ENCODE assay signal across 10 cellular contexts in genomic region chr22:42635531-42635930, GRCh38. TPM values are rescaled to one million over a fixed set of nuclear protein-coding genes. Genes with fewer than 3 reads are reported as not detected.
A peak's percentile ranks its signal among the peaks of the same experiment; 100 is the strongest.
DNase-seq lines count a peak whose midpoint lies in the region; ATAC-seq and TF ChIP-seq lines count a peak whose summit lies in the region.
"Had no signal": no experiment of that assay in that cellular context is flagged by ENCODE, and none has a peak within 500 bp of the region (broad histone marks: within the 10 kb centered on the region; RNA-seq: fewer than 3 reads in every experiment).

No MANE protein-coding gene starts in this region.

- TF ChIP-seq EP300 in tibial nerve (IDR thresholded peaks at IDR 0.05): peak; percentile 34 to 72

- peaks cover 8% of the 10 kb centered on the region for H3K36me3 Mint-ChIP-seq in activated CD4-positive, alpha-beta T cell treated with anti-CD3 and anti-CD28 coated beads, Interleukin-2, amount 10 ng/mL, durations not matched to agents 7 days and 5 days (ENCODE audit: low read depth)

- no peak overlapping the region for H3K27ac Mint-ChIP-seq in activated CD4-positive, alpha-beta T cell treated with anti-CD3 and anti-CD28 coated beads, Interleukin-2, amount 10 ng/mL, durations not matched to agents 7 days and 5 days
- H3K27ac Mint-ChIP-seq: activated T-cell treated with anti-CD3 and anti-CD28 coated beads, Interleukin-2, amount 50 U/mL, for 72 hours had no signal

- H3K4me1 Mint-ChIP-seq in activated CD4-positive, alpha-beta T cell treated with anti-CD3 and anti-CD28 coated beads, Interleukin-2, amount 10 ng/mL, durations not matched to agents 7 days and 5 days: peaks cover 6% of the 10 kb centered on the region

- 53 to 58% methylated on average over 3 of the region's 3 CpGs for WGBS in tibial nerve, 2 donors

- no peaks in the 10 kb centered on the region for H3K9me3 Mint-ChIP-seq in activated CD4-positive, alpha-beta T cell treated with anti-CD3 and anti-CD28 coated beads, Interleukin-2, amount 10 ng/mL, durations not matched to agents 7 days and 5 days
- H3K9me3 Mint-ChIP-seq: activated T-cell treated with anti-CD3 and anti-CD28 coated beads, Interleukin-2, amount 50 U/mL, for 72 hours had no signal

- no peak overlapping the region for H3K4me3 Mint-ChIP-seq in activated CD4-positive, alpha-beta T cell treated with anti-CD3 and anti-CD28 coated beads, Interleukin-2, amount 10 ng/mL, durations not matched to agents 7 days and 5 days
- H3K4me3 Mint-ChIP-seq: activated T-cell treated with anti-CD3 and anti-CD28 coated beads, Interleukin-2, amount 50 U/mL, for 72 hours had no signal

- CTCF ChIA-PET in activated CD4-positive, alpha-beta T cell treated with anti-CD3 and anti-CD28 coated beads, Interleukin-2, amount 10 ng/mL, durations not matched to agents 7 days and 5 days (lab: Charles Lee): interaction anchor here (0.6 kb wide), 1 partner anchor 339 kb away, joined by 7 read pairs; no protein-coding TSS in a partner anchor

- TF ChIP-seq CTCF in coronary artery (IDR thresholded peaks at IDR 0.05) (no peak), tibial nerve (IDR thresholded peaks at IDR 0.05) (no peak)

- H3K27ac ChIP-seq in coronary artery (peak overlapping the region; percentile 88 to 91), tibial nerve (peak overlapping the region in 3 of 4 donors; percentile 26 to 80 (median 73))

- no peaks in the 10 kb centered on the region for H3K27me3 ChIP-seq in tibial nerve

- TF ChIP-seq POLR2A in tibial nerve (IDR thresholded peaks at IDR 0.05): no peak

- peaks cover 0 to 63% (median 14%) of the 10 kb centered on the region in 3 donors for H3K36me3 ChIP-seq in tibial nerve

- peak; percentile 34 for DNase-seq in activated CD4-positive, alpha-beta T cell treated with anti-CD3 and anti-CD28 coated beads for 48 hours
- no peak for DNase-seq in activated CD4-positive, alpha-beta T cell treated with anti-CD3 and anti-CD28 coated beads, Interleukin-2, amount 10 ng/mL, durations not matched to agents 7 days and 5 days
- DNase-seq in coronary artery (ENCODE audit: low spot score) (peak; percentile 97), left lobe of liver (ENCODE audit: low spot score) (no peak), tibial nerve (ENCODE audit: low spot score in 2 of 2) (peak; percentile 52 to 64)
- DNase-seq: activated T-cell treated with anti-CD3 and anti-CD28 coated beads, Interleukin-2, amount 50 U/mL, for 72 hours; AML-193 had no signal

- H3K4me3 ChIP-seq in coronary artery (no peak overlapping the region), tibial nerve (no peak overlapping the region)

- POLR2A ChIA-PET in activated CD4-positive, alpha-beta T cell treated with anti-CD3 and anti-CD28 coated beads, Interleukin-2, amount 10 ng/mL, durations not matched to agents 7 days and 5 days (lab: Charles Lee): no interaction called here

- ATAC-seq in left lobe of liver: peak; percentile 8
- no peak for ATAC-seq in GM21723 (IDR thresholded peaks at IDR 0.05; ENCODE audit: unreplicated experiment)
- ATAC-seq in HG03571 (IDR thresholded peaks at IDR 0.05; ENCODE audit: unreplicated experiment): no peak
- no peak for ATAC-seq in HG02571 (IDR thresholded peaks at IDR 0.05; ENCODE audit: unreplicated experiment)
- ATAC-seq: activated T-cell treated with anti-CD3 and anti-CD28 coated beads, Interleukin-2, amount 50 U/mL, for 72 hours had no signal

- no peaks in the 10 kb centered on the region for H3K9me3 ChIP-seq in tibial nerve

- H3K4me1 ChIP-seq in tibial nerve: peaks cover 0 to 50% (median 2%) of the 10 kb centered on the region in 4 donors

- H3K27me3 Mint-ChIP-seq in activated CD4-positive, alpha-beta T cell treated with anti-CD3 and anti-CD28 coated beads, Interleukin-2, amount 10 ng/mL, durations not matched to agents 7 days and 5 days: no peaks in the 10 kb centered on the region

RNA-seq across cellular contexts. Expression of gene ATP5MGL, which starts 4.9 kb away (rescaled TPM):
- total RNA-seq in activated CD4-positive, alpha-beta T cell treated with anti-CD3 and anti-CD28 coated beads, Interleukin-2, amount 10 ng/mL, durations not matched to agents 7 days and 5 days: under 1 TPM; 0.45 to 0.71 TPM
- 0.75 TPM for total RNA-seq in left lobe of liver
- total RNA-seq in tibial nerve: 1 to 10 TPM in 1 of 4 donors, not detected in 3; 2.7 TPM

RNA-seq across cellular contexts. Expression of gene CYB5R3, which starts 13.7 kb away (rescaled TPM):
- total RNA-seq in activated CD4-positive, alpha-beta T cell treated with anti-CD3 and anti-CD28 coated beads, Interleukin-2, amount 10 ng/mL, durations not matched to agents 7 days and 5 days: 10 to 100 TPM; 84.3 to 91.9 TPM
- total RNA-seq in left lobe of liver (147 TPM), tibial nerve (100 to 1,000 TPM; 134 to 200 (median 176) TPM)

RNA-seq across cellular contexts. Expression of gene POLDIP3, which starts 20.8 kb away (rescaled TPM):
- total RNA-seq in activated CD4-positive, alpha-beta T cell treated with anti-CD3 and anti-CD28 coated beads, Interleukin-2, amount 10 ng/mL, durations not matched to agents 7 days and 5 days: 10 to 100 TPM; 83.4 to 97.7 TPM
- total RNA-seq in left lobe of liver (20.8 TPM), tibial nerve (10 to 100 TPM; 47.4 to 49.2 (median 48.5) TPM)

Comparison
In these comparisons a context has a peak if more than half of its experiments do, and no peak if none do; other contexts are left out.
1. DNase-seq: peak in activated CD4-positive, alpha-beta T cell treated with anti-CD3 and anti-CD28 coated beads for 48 hours (single experiment), coronary artery (single experiment) and tibial nerve (2 of 2); none in activated CD4-positive, alpha-beta T cell treated with anti-CD3 and anti-CD28 coated beads, Interleukin-2, amount 10 ng/mL, durations not matched to agents 7 days and 5 days (single experiment) and left lobe of liver (single experiment).